In the genomic region with DNA sequence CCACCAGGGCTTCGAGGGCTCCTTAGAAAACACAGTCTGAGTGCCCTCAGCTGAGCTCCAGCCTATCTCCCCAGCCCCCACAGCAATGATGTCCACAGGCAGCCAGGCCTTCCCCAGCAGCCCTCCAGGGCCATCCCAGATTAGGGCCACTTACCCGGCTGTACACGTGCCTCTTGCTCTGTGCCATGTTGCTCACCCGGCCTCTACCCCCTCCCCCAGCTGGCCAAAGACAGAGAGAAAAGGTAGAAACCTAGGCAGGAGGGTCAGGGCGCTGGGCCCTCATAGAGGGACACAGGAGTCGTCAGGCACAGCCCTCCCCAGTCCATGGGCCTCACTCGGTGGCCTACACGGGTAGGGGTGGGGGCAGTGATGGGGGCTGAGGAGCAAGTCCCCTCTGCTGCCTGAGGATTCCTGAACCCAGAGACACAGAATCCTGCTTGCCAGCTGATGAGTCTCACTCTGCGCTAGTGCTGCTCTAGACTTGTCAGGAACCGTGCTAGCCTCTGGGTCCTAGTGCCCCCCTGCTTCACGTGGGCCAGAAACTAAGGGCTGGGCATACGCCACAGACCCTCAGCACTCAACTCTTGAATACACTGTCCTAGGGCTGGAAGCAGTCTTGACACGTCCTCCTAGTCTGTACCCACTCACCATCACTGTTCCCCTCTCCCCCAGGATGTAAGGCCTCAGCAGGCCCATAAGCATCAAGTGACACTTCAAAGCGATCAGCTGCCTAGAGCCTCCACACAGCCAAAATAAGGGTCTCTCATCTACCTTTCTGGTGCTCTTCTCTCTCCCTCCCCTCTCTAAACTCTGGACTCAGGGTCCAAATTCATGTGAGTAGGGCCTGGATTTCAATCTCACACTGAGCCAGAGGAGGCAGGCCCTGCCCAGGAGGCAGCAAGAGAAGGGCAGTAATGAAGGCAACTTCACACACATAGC, we compare ENCODE assay signal across 8 cellular contexts. TPM values are rescaled to one million over a fixed set of nuclear protein-coding genes. Genes with fewer than 3 reads are reported as not detected.
A peak's percentile ranks its signal among the peaks of the same experiment; 100 is the strongest.
DNase-seq lines count a peak whose midpoint lies in the region; ATAC-seq, FAIRE-seq and TF ChIP-seq lines count a peak whose summit lies in the region.

A gene (minus strand): TSS at position 461 of the 939 bp plus-strand sequence. CDS start 274 bp downstream, at position 187.

- peaks cover 45% of the 10 kb centered on the region for H3K4me1 Mint-ChIP-seq in activated CD8-positive, alpha-beta T cell treated with anti-CD3 and anti-CD28 coated beads, Interleukin-2, amount 10 ng/mL, durations not matched to agents 7 days and 5 days (ENCODE audit: low read depth)

- no peak for FAIRE-seq in D721Med (lab: Jason Lieb, UNC)

- no peak within 1 kb of the TSS for H3K4me3 Mint-ChIP-seq in activated CD8-positive, alpha-beta T cell treated with anti-CD3 and anti-CD28 coated beads, Interleukin-2, amount 10 ng/mL, durations not matched to agents 7 days and 5 days

- H3K27ac Mint-ChIP-seq in activated CD8-positive, alpha-beta T cell treated with anti-CD3 and anti-CD28 coated beads, Interleukin-2, amount 10 ng/mL, durations not matched to agents 7 days and 5 days, result peak within 1 kb of the TSS; percentile 16

- CTCF ChIA-PET in activated CD8-positive, alpha-beta T cell treated with anti-CD3 and anti-CD28 coated beads, Interleukin-2, amount 10 ng/mL, durations not matched to agents 7 days and 5 days (lab: Charles Lee), result interaction anchor here (0.8 to 1.7 kb wide), 3 partner anchors 12 to 130 kb away, joined by 4 to 11 read pairs (median 4); no protein-coding TSS in a partner anchor

- no peaks in the 10 kb centered on the region for H3K9me3 Mint-ChIP-seq in activated CD8-positive, alpha-beta T cell treated with anti-CD3 and anti-CD28 coated beads, Interleukin-2, amount 10 ng/mL, durations not matched to agents 7 days and 5 days (ENCODE audit: insufficient read depth)

- peaks cover 27% of the 10 kb centered on the region for H3K36me3 Mint-ChIP-seq in activated CD8-positive, alpha-beta T cell treated with anti-CD3 and anti-CD28 coated beads, Interleukin-2, amount 10 ng/mL, durations not matched to agents 7 days and 5 days (ENCODE audit: low read depth)

- DNase-seq in D721Med (ENCODE audit: insufficient read length, low spot score), result peak; percentile 80
- DNase-seq in activated CD8-positive, alpha-beta T cell treated with anti-CD3 and anti-CD28 coated beads, Interleukin-2, amount 10 ng/mL, durations not matched to agents 7 days and 5 days, result peak; percentile 32
- peak; percentile 23 to 35 for DNase-seq in erythroblast (lab: John Stamatoyannopoulos, UW)
- no peak for DNase-seq in mesenteric fat pad (ENCODE audit: low spot score)

- TF ChIP-seq CTCF in D721Med (IDR thresholded peaks at IDR 0.05; ENCODE audit: insufficient read depth, missing control alignments), result no peak
- no peak for TF ChIP-seq CTCF in subcutaneous adipose tissue (IDR thresholded peaks at IDR 0.05; ENCODE audit: low read depth)

- no peaks in the 10 kb centered on the region for H3K27me3 Mint-ChIP-seq in activated CD8-positive, alpha-beta T cell treated with anti-CD3 and anti-CD28 coated beads, Interleukin-2, amount 10 ng/mL, durations not matched to agents 7 days and 5 days (ENCODE audit: low read depth)

- POLR2A ChIA-PET in activated CD8-positive, alpha-beta T cell treated with anti-CD3 and anti-CD28 coated beads, Interleukin-2, amount 10 ng/mL, durations not matched to agents 7 days and 5 days (lab: Charles Lee), result interaction anchor here (0.7 kb wide), 1 partner anchor 182 kb away, joined by 3 read pairs; a partner anchor contains a TSS

- no peak for TF ChIP-seq POLR2A in erythroblast (IDR thresholded peaks at IDR 0.05; ENCODE audit: low read length)

- peak; percentile 72 for ATAC-seq in HG03354 (IDR thresholded peaks at IDR 0.05; ENCODE audit: poor library complexity, severe bottlenecking, unreplicated experiment)
- peak; percentile 60 for ATAC-seq in activated CD8-positive, alpha-beta T cell treated with anti-CD3 and anti-CD28 coated beads, Interleukin-2, amount 10 ng/mL, durations not matched to agents 7 days and 5 days
- no peak for ATAC-seq in GM21423 (IDR thresholded peaks at IDR 0.05; ENCODE audit: unreplicated experiment)
- ATAC-seq in HG02623 (IDR thresholded peaks at IDR 0.05; ENCODE audit: unreplicated experiment), result no peak

RNA-seq across cellular contexts. Expression of the gene that starts here (rescaled TPM):
- 100 to 1,000 TPM; 112 to 115 TPM for total RNA-seq in activated CD8-positive, alpha-beta T cell treated with anti-CD3 and anti-CD28 coated beads, Interleukin-2, amount 10 ng/mL, durations not matched to agents 7 days and 5 days
- 97.1 TPM for total RNA-seq in mesenteric fat pad
- total RNA-seq in subcutaneous adipose tissue, result 100 to 1,000 TPM in 2 of 4 donors, 10 to 100 TPM in 2; 78.7 to 131 (median 100) TPM

Comparison
In these comparisons a context has a peak if more than half of its experiments do, and no peak if none do; other contexts are left out.
1. ATAC-seq: peak in HG03354 (single experiment) and activated CD8-positive, alpha-beta T cell treated with anti-CD3 and anti-CD28 coated beads, Interleukin-2, amount 10 ng/mL, durations not matched to agents 7 days and 5 days (single experiment); none in GM21423 (single experiment) and HG02623 (single experiment).